Comparison of ENCODE assay signal across 19 cellular contexts in the genomic region with DNA sequence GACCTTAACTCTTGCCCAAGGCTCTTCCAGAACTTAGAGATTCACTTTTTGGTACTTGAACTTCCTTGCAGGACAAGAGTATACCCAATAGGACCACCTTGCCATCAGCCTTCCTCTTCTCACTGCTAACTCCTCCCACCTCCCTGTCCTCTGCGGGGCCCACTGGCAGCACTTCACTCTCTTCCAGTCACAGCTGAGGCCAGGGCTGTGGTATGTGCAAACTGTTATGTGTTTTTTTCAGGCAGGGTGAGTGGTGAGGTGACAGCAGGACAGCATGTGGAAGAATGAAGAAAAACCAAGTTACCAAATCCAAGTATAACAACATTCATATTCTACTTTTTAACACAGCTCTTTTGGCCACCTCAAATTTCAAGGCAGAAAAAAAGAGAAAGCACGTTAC.
"Had no signal": no experiment of that assay in that cellular context is flagged by ENCODE, and none has a peak within 500 bp of the region (broad histone marks: within the 10 kb centered on the region; RNA-seq: fewer than 3 reads in every experiment).

No MANE protein-coding gene starts in this region.

- H3K9ac ChIP-seq: SK-N-SH had no signal

- ATAC-seq: activated CD8-positive, alpha-beta T cell treated with anti-CD3 and anti-CD28 coated beads, Interleukin-2, amount 10 ng/mL, durations not matched to agents 7 days and 5 days; activated naive CD8-positive, alpha-beta T cell treated with anti-CD3 and anti-CD28 coated beads, Interleukin-2, amount 50 U/mL, for 24 hours; effector memory CD8-positive, alpha-beta T cell; left lobe of liver; pancreas; stimulated activated effector memory CD8-positive, alpha-beta T cell treated with anti-CD3 and anti-CD28 coated beads, Interleukin-12 subunit alpha, Interleukin-12 subunit beta, amount 100 ng/mL, for 72 hours had no signal

- H3K27ac ChIP-seq: pancreas, transverse colon, WERI-Rb-1 had no signal

- H3K27ac Mint-ChIP-seq: activated CD8-positive, alpha-beta T cell treated with anti-CD3 and anti-CD28 coated beads, Interleukin-2, amount 10 ng/mL, durations not matched to agents 7 days and 5 days; activated naive CD8-positive, alpha-beta T cell treated with anti-CD3 and anti-CD28 coated beads, Interleukin-2, amount 50 U/mL, for 24 hours; activated T-helper 1 cell treated with anti-CD3 and anti-CD28 coated beads, Interleukin-12 subunit alpha, Interleukin-12 subunit beta, Interleukin-2, Interleukin-4 antibody, amounts not matched to agents 30 ng/mL and 10 ng/mL and 1 ng/mL, durations not matched to agents 14 hours and 24 hours and 36 hours; effector memory CD8-positive, alpha-beta T cell; memory B cell; stimulated activated effector memory CD8-positive, alpha-beta T cell treated with anti-CD3 and anti-CD28 coated beads, Interleukin-12 subunit alpha, Interleukin-12 subunit beta, amount 100 ng/mL, for 72 hours had no signal

- H3K9me3 ChIP-seq: pancreas, SK-N-SH, transverse colon had no signal

- H3K36me3 ChIP-seq: pancreas, transverse colon, WERI-Rb-1 had no signal

- H3K4me1 Mint-ChIP-seq: activated naive CD8-positive, alpha-beta T cell treated with anti-CD3 and anti-CD28 coated beads, Interleukin-2, amount 50 U/mL, for 24 hours; memory B cell; stimulated activated effector memory CD8-positive, alpha-beta T cell treated with anti-CD3 and anti-CD28 coated beads, Interleukin-12 subunit alpha, Interleukin-12 subunit beta, amount 100 ng/mL, for 72 hours had no signal

- H3K27me3 Mint-ChIP-seq: activated naive CD8-positive, alpha-beta T cell treated with anti-CD3 and anti-CD28 coated beads, Interleukin-2, amount 50 U/mL, for 24 hours; effector memory CD8-positive, alpha-beta T cell had no signal

- H3K27me3 ChIP-seq: pancreas, transverse colon had no signal

- DNase-seq: activated CD4-positive, alpha-beta T cell treated with anti-CD3 and anti-CD28 coated beads for 48 hours; activated CD8-positive, alpha-beta memory T cell treated with anti-CD3 and anti-CD28 coated beads, Interleukin-2, amount 50 U/mL, for 48 hours; activated CD8-positive, alpha-beta T cell treated with anti-CD3 and anti-CD28 coated beads, Interleukin-2, amount 10 ng/mL, durations not matched to agents 7 days and 5 days; activated naive CD4-positive, alpha-beta T cell treated with Interleukin-2 at 50 U/mL for 16 hours; activated naive CD8-positive, alpha-beta T cell treated with anti-CD3 and anti-CD28 coated beads, Interleukin-2, amount 50 U/mL, for 24 hours; central memory CD4-positive, alpha-beta T cell; cortex of kidney; effector memory CD8-positive, alpha-beta T cell; pancreas; retina; SK-N-SH; T-helper 1 cell; transverse colon; WERI-Rb-1 had no signal

- H3K4me3 Mint-ChIP-seq: activated CD8-positive, alpha-beta T cell treated with anti-CD3 and anti-CD28 coated beads, Interleukin-2, amount 10 ng/mL, durations not matched to agents 7 days and 5 days; activated naive CD8-positive, alpha-beta T cell treated with anti-CD3 and anti-CD28 coated beads, Interleukin-2, amount 50 U/mL, for 24 hours; activated T-helper 1 cell treated with anti-CD3 and anti-CD28 coated beads, Interleukin-12 subunit alpha, Interleukin-12 subunit beta, Interleukin-2, Interleukin-4 antibody, amounts not matched to agents 30 ng/mL and 10 ng/mL and 1 ng/mL, durations not matched to agents 14 hours and 24 hours and 36 hours; effector memory CD8-positive, alpha-beta T cell; memory B cell; stimulated activated effector memory CD8-positive, alpha-beta T cell treated with anti-CD3 and anti-CD28 coated beads, Interleukin-12 subunit alpha, Interleukin-12 subunit beta, amount 100 ng/mL, for 72 hours had no signal

- H3K4me1 ChIP-seq: pancreas, transverse colon had no signal

- H3K36me3 Mint-ChIP-seq: memory B cell; stimulated activated effector memory CD8-positive, alpha-beta T cell treated with anti-CD3 and anti-CD28 coated beads, Interleukin-12 subunit alpha, Interleukin-12 subunit beta, amount 100 ng/mL, for 72 hours had no signal

- H3K4me3 ChIP-seq: pancreas, smooth muscle cell, transverse colon had no signal

- H3K4me2 ChIP-seq: SK-N-SH, smooth muscle cell had no signal
